1 cellular context compared by ENCODE assay signal in the genomic region with DNA sequence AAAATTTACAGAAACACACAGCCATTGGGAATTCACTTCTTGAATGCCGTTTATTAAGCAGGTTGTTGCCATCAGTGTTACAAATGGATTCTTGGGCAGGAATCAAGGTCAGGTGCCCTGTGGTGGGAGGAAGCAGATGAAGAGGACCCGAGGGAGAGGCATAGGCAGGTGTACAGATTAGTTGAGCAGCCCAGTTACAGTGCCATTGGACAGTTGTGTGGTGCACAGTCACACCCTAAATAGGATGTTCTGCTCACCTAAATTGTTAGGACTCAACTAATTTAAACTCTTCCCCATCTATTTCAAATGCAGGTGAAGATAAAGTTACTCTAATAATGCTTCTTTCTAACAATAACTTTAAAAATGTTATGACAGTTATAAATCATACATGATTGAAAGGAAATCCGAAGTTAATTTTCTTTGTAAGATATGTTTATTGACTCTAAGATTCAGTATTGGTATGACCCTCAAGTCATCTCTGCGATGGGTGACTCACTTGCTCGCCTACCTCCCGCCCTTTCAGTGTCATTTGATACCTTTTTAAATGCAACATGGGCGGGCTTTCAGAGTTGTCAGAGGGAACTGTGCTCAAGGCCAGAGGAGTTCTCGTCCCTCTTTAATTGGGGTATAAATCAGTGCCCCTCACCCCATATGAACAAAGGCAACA.
TF ChIP-seq lines count a peak whose summit lies in the region.

No MANE protein-coding gene starts in this region.

TF ChIP-seq in HEK293, 187 proteins besides CTCF, POLR2A, EP300 and RAD21 (continued from another document):
- TF ChIP-seq PRDM2 (tag by site-specific recombination; IDR thresholded peaks at IDR 0.05; ENCODE audit: borderline replicate concordance) (no peak), ZNF10 (tag by site-specific recombination; IDR thresholded peaks at IDR 0.05) (no peak), ZFHX2 (tag by site-specific recombination; conservative IDR thresholded peaks at IDR 0.05) (peak; percentile 77), ZSCAN4 (tag by site-specific recombination; IDR thresholded peaks at IDR 0.05) (no peak), ZNF664 (tag by site-specific recombination; IDR thresholded peaks at IDR 0.05) (peak; percentile 29; the same call in 1 of the 2 replicates), ZNF629 (tag by site-specific recombination; IDR thresholded peaks at IDR 0.05) (peak; percentile 55; the same call in 1 of the 2 replicates), KLF1 (tag by site-specific recombination; IDR thresholded peaks at IDR 0.05) (peak; percentile 44; the same call in 1 of the 2 replicates), ZEB2 (tag by site-specific recombination; IDR thresholded peaks at IDR 0.05) (peak; percentile 74; the same call in 1 of the 2 replicates), ZIC2 (tag by site-specific recombination; IDR thresholded peaks at IDR 0.05) (no peak), ZNF670 (tag by site-specific recombination; IDR thresholded peaks at IDR 0.05; ENCODE audit: low read depth) (no peak), EGR2 (tag by site-specific recombination; IDR thresholded peaks at IDR 0.05; ENCODE audit: low read depth) (peak; percentile 79; the same call in 1 of the 2 replicates), ZNF76 (tag by site-specific recombination; IDR thresholded peaks at IDR 0.05; ENCODE audit: borderline replicate concordance, low read depth) (no peak), KLF8 (tag by site-specific recombination; IDR thresholded peaks at IDR 0.05) (0 out of 2 replicates have a peak, but pooled peaks have one; percentile 23), PRDM10 (tag by site-specific recombination; IDR thresholded peaks at IDR 0.05) (peak; percentile 97), ZNF600 (tag by site-specific recombination; IDR thresholded peaks at IDR 0.05) (peak; percentile 39), WT1 (tag by site-specific recombination; IDR thresholded peaks at IDR 0.05) (peak; percentile 30; the same call in 1 of the 2 replicates)
